Comparison of ENCODE assay signal across 1 cellular context in genomic region chr9:19102631-19103345, GRCh38.
A peak's percentile ranks its signal among the peaks of the same experiment; 100 is the strongest.
TF ChIP-seq lines count a peak whose summit lies in the region.

TSS of gene HAUS6 (minus strand) at chr9:19102904. CDS start at chr9:19102651, 253 bp downstream.

TF ChIP-seq in HepG2, 621 proteins besides CTCF, POLR2A, EP300 and RAD21 (continued from another document and continues in another):
- no peak for TF ChIP-seq ZNF646 (CRISPR knock-in tag; IDR thresholded peaks at IDR 0.05)
- no peak for TF ChIP-seq DNMT1 (CRISPR knock-in tag; IDR thresholded peaks at IDR 0.05)
- peak; percentile 60 for TF ChIP-seq MYC (CRISPR knock-in tag; IDR thresholded peaks at IDR 0.05; ENCODE audit: borderline replicate concordance)
- TF ChIP-seq IKZF5 (CRISPR knock-in tag; IDR thresholded peaks at IDR 0.05), result peak; percentile 60; the same call in 1 of the 2 replicates
- no peak for TF ChIP-seq PAX8 (CRISPR knock-in tag; IDR thresholded peaks at IDR 0.05; ENCODE audit: borderline replicate concordance)
- no peak for TF ChIP-seq CBX2 (IDR thresholded peaks at IDR 0.05; ENCODE audit: low read depth, low read length)
- no peak for TF ChIP-seq CBX2 (CRISPR knock-in tag; IDR thresholded peaks at IDR 0.05; ENCODE audit: low read depth)
- no peak for TF ChIP-seq CC2D1A (CRISPR knock-in tag; IDR thresholded peaks at IDR 0.05)
- no peak for TF ChIP-seq TERF1 (CRISPR knock-in tag; IDR thresholded peaks at IDR 0.05)
- peak; percentile 90 for TF ChIP-seq ZNF501 (CRISPR knock-in tag; IDR thresholded peaks at IDR 0.05)
- TF ChIP-seq XBP1 (CRISPR knock-in tag; IDR thresholded peaks at IDR 0.05), result no peak
- no peak; the same call in 2 of the 3 replicates for TF ChIP-seq MXI1 (IDR thresholded peaks at IDR 0.05; ENCODE audit: borderline replicate concordance, low read depth, low read length)
- TF ChIP-seq ZNF225 (CRISPR knock-in tag; IDR thresholded peaks at IDR 0.05), result peak; percentile 23
- TF ChIP-seq RFXAP (CRISPR knock-in tag; IDR thresholded peaks at IDR 0.05; ENCODE audit: borderline replicate concordance), result no peak; the same call in 1 of the 2 replicates
- no peak for TF ChIP-seq SP1 (IDR thresholded peaks at IDR 0.05)
- TF ChIP-seq SP1 (CRISPR knock-in tag; IDR thresholded peaks at IDR 0.05), result peak; percentile 62; the same call in 1 of the 2 replicates
- 0 out of 2 replicates have a peak, but pooled peaks have one; percentile 56 for TF ChIP-seq BRF2 (CRISPR knock-in tag; IDR thresholded peaks at IDR 0.05)
- TF ChIP-seq ZNF263 (CRISPR knock-in tag; IDR thresholded peaks at IDR 0.05), result peak; percentile 69
- TF ChIP-seq FOXA1 (IDR thresholded peaks at IDR 0.05), result no peak
- no peak for TF ChIP-seq FOXA1 (CRISPR knock-in tag; IDR thresholded peaks at IDR 0.05)
- 0 out of 2 replicates have a peak, but pooled peaks have one; percentile 47 for TF ChIP-seq SRY (CRISPR knock-in tag; IDR thresholded peaks at IDR 0.05)
- TF ChIP-seq PRMT3 (CRISPR knock-in tag; IDR thresholded peaks at IDR 0.05; ENCODE audit: borderline replicate concordance, low read depth), result peak; percentile 75; the same call in 1 of the 2 replicates
- no peak for TF ChIP-seq NR2F6 (IDR thresholded peaks at IDR 0.05)
- TF ChIP-seq NR2F6 (CRISPR knock-in tag; IDR thresholded peaks at IDR 0.05), result peak; percentile 19; the same call in 1 of the 2 replicates
- TF ChIP-seq ZNF652 (CRISPR knock-in tag; IDR thresholded peaks at IDR 0.05; ENCODE audit: borderline replicate concordance, low read depth), result peak; percentile 32; the same call in 1 of the 2 replicates
- TF ChIP-seq KDM3A (CRISPR knock-in tag; IDR thresholded peaks at IDR 0.05; ENCODE audit: low read depth), result 0 out of 2 replicates have a peak, but pooled peaks have one; percentile 38
- TF ChIP-seq ZNF354B (CRISPR knock-in tag; IDR thresholded peaks at IDR 0.05), result no peak
- peak; percentile 47; the same call in 1 of the 2 replicates for TF ChIP-seq TBX2 (CRISPR knock-in tag; IDR thresholded peaks at IDR 0.05; ENCODE audit: borderline replicate concordance)
- 0 out of 2 replicates have a peak, but pooled peaks have one; percentile 62 for TF ChIP-seq KLF12 (CRISPR knock-in tag; IDR thresholded peaks at IDR 0.05; ENCODE audit: borderline replicate concordance)
- 0 out of 2 replicates have a peak, but pooled peaks have one; percentile 53 for TF ChIP-seq CREBL2 (CRISPR knock-in tag; IDR thresholded peaks at IDR 0.05; ENCODE audit: borderline replicate concordance)
- peak; percentile 72; the same call in 1 of the 2 replicates for TF ChIP-seq IRX3 (CRISPR knock-in tag; IDR thresholded peaks at IDR 0.05; ENCODE audit: borderline replicate concordance, low read depth)
- no peak for TF ChIP-seq ZNF678 (CRISPR knock-in tag; IDR thresholded peaks at IDR 0.05)
- peak; percentile 70; the same call in 1 of the 2 replicates for TF ChIP-seq CBFB (CRISPR knock-in tag; IDR thresholded peaks at IDR 0.05)
- no peak for TF ChIP-seq MZF1 (CRISPR knock-in tag; IDR thresholded peaks at IDR 0.05; ENCODE audit: borderline replicate concordance)
- peak; percentile 81; the same call in 1 of the 2 replicates for TF ChIP-seq THAP9 (CRISPR knock-in tag; IDR thresholded peaks at IDR 0.05; ENCODE audit: borderline replicate concordance)
- no peak for TF ChIP-seq RFX5 (IDR thresholded peaks at IDR 0.05; ENCODE audit: low read depth, low read length)
- peak; percentile 76 for TF ChIP-seq HNRNPLL (IDR thresholded peaks at IDR 0.05; ENCODE audit: low read depth, low read length, poor library complexity, severe bottlenecking)
- no peak for TF ChIP-seq LCORL (IDR thresholded peaks at IDR 0.05)
- TF ChIP-seq LCORL (CRISPR knock-in tag; IDR thresholded peaks at IDR 0.05), result 0 out of 2 replicates have a peak, but pooled peaks have one; percentile 32
- 0 out of 2 replicates have a peak, but pooled peaks have one; percentile 29 for TF ChIP-seq NCOR1 (IDR thresholded peaks at IDR 0.05; ENCODE audit: borderline replicate concordance, low read length)
- TF ChIP-seq ETV5 (CRISPR knock-in tag; IDR thresholded peaks at IDR 0.05; ENCODE audit: borderline replicate concordance), result peak; percentile 70
- TF ChIP-seq ZNF512B (CRISPR knock-in tag; IDR thresholded peaks at IDR 0.05; ENCODE audit: borderline replicate concordance), result no peak
- peak; percentile 75; the same call in 1 of the 2 replicates for TF ChIP-seq ZNF766 (CRISPR knock-in tag; IDR thresholded peaks at IDR 0.05; ENCODE audit: borderline replicate concordance)
- TF ChIP-seq KMT2A (CRISPR knock-in tag; IDR thresholded peaks at IDR 0.05), result peak; percentile 72; the same call in 1 of the 2 replicates
- TF ChIP-seq PITX1 (CRISPR knock-in tag; IDR thresholded peaks at IDR 0.05), result peak; percentile 44; the same call in 1 of the 2 replicates
- TF ChIP-seq CHD4 (IDR thresholded peaks at IDR 0.05; ENCODE audit: borderline replicate concordance, low read length), result no peak
- peak in 1 of 2 experiments; percentile 92; a peak in 2 of 4 replicates for TF ChIP-seq ATF4 (CRISPR knock-in tag; IDR thresholded peaks at IDR 0.05)
